Comparison of ENCODE assay signal across 20 cellular contexts in the genomic region with DNA sequence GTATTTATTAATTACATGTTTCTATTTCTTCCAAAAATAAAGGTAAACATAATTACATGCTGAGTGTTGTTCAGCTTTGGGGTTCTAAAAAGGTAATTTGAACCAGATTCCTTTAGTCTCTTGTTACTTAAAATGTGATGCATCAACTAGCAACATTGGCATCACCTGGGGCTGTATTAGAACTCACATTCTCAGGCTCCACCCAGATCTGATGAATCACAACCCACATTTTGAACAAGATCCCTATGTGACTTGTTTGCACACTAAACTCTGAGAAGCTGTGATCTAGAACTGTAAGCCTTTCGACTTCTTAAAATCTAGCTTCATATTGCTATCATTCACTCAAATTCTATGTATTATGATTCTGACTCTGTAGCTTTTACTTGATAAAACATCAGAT. TPM values are rescaled to one million over a fixed set of nuclear protein-coding genes. Genes with fewer than 3 reads are reported as not detected.
DNase-seq lines count a peak whose midpoint lies in the region; ATAC-seq and TF ChIP-seq lines count a peak whose summit lies in the region.
"Had no signal": no experiment of that assay in that cellular context is flagged by ENCODE, and none has a peak within 500 bp of the region (broad histone marks: within the 10 kb centered on the region; RNA-seq: fewer than 3 reads in every experiment).

No MANE protein-coding gene starts in this region.

- POLR2A ChIA-PET in MCF 10A (lab: Yijun Ruan, JAX): interaction anchor here (0.7 to 0.9 kb wide), 2 partner anchors 22 to 866 kb away, joined by 3 read pairs; no protein-coding TSS in a partner anchor
- POLR2A ChIA-PET in activated CD4-positive, alpha-beta memory T cell treated with anti-CD3 and anti-CD28 coated beads for 36 hours (lab: Charles Lee): no interaction called here

- H3K27ac ChIP-seq in breast epithelium: no peak overlapping the region
- no peak overlapping the region for H3K27ac ChIP-seq in foreskin keratinocyte
- H3K27ac ChIP-seq: 22Rv1, A549, C4-2B had no signal

- H3K4me1 Mint-ChIP-seq in MCF 10A (ENCODE audit: insufficient read depth, unreplicated experiment): no peaks in the 10 kb centered on the region
- peaks cover 19% of the 10 kb centered on the region for H3K4me1 Mint-ChIP-seq in stimulated activated memory B cell treated with anti-CD40 and anti-IgM and Interleukin-4, amounts not matched to agents 10 μg/mL and 1 μg/mL and 100 μg/mL, for 72 hours
- H3K4me1 Mint-ChIP-seq in activated CD4-positive, alpha-beta memory T cell treated with anti-CD3 and anti-CD28 coated beads for 36 hours (ENCODE audit: low read depth): no peaks in the 10 kb centered on the region

- DNase-seq in MCF 10A (ENCODE audit: unreplicated experiment): peak; percentile 35
- no peak for DNase-seq in breast epithelium (ENCODE audit: low spot score in 2 of 2)
- peak; percentile 91 for DNase-seq in epithelial cell of esophagus (ENCODE audit: low read depth)
- peak in 1 of 2 donors; percentile 79 for DNase-seq in foreskin keratinocyte
- no peak for DNase-seq in activated CD8-positive, alpha-beta memory T cell treated with anti-CD3 and anti-CD28 coated beads for 24 hours
- DNase-seq in sciatic nerve (ENCODE audit: low spot score): no peak
- no peak for DNase-seq in activated CD4-positive, alpha-beta memory T cell treated with anti-CD3 and anti-CD28 coated beads for 36 hours
- DNase-seq: AML-193; Caco-2; CD4-positive, alpha-beta T cell; GOT3; H7; HFFc6 had no signal

- H3K36me3 ChIP-seq in breast epithelium: no peaks in the 10 kb centered on the region

- no peak for TF ChIP-seq POLR2A in breast epithelium (IDR thresholded peaks at IDR 0.05)

- no peak overlapping the region for H3K4me3 ChIP-seq in breast epithelium
- H3K4me3 ChIP-seq in epithelial cell of esophagus (ENCODE audit: low read length): no peak overlapping the region
- H3K4me3 ChIP-seq: A549 had no signal

- H3K27me3 Mint-ChIP-seq in MCF 10A (ENCODE audit: insufficient read depth, unreplicated experiment): no peaks in the 10 kb centered on the region
- H3K27me3 Mint-ChIP-seq in stimulated activated memory B cell treated with anti-CD40 and anti-IgM and Interleukin-4, amounts not matched to agents 10 μg/mL and 1 μg/mL and 100 μg/mL, for 72 hours: no peaks in the 10 kb centered on the region
- H3K27me3 Mint-ChIP-seq in activated CD4-positive, alpha-beta memory T cell treated with anti-CD3 and anti-CD28 coated beads for 36 hours: peaks cover 2% of the 10 kb centered on the region
- H3K27me3 Mint-ChIP-seq: CD4-positive, alpha-beta T cell had no signal

- no TSS peak for BruUV-seq in MCF 10A (replicated peaks; lab: Mats Ljungman, UMichigan)

- H3K4me3 Mint-ChIP-seq in MCF 10A (ENCODE audit: unreplicated experiment): no peak overlapping the region
- H3K4me3 Mint-ChIP-seq in stimulated activated memory B cell treated with anti-CD40 and anti-IgM and Interleukin-4, amounts not matched to agents 10 μg/mL and 1 μg/mL and 100 μg/mL, for 72 hours: no peak overlapping the region
- no peak overlapping the region for H3K4me3 Mint-ChIP-seq in activated CD4-positive, alpha-beta memory T cell treated with anti-CD3 and anti-CD28 coated beads for 36 hours
- H3K4me3 Mint-ChIP-seq: CD4-positive, alpha-beta T cell; HFFc6 had no signal

- CTCF ChIA-PET in MCF 10A (lab: Yijun Ruan, JAX): interaction anchor here (0.5 to 0.6 kb wide), 2 partner anchors 19 to 22 kb away, joined by 3 read pairs; no protein-coding TSS in a partner anchor
- CTCF ChIA-PET in activated CD4-positive, alpha-beta memory T cell treated with anti-CD3 and anti-CD28 coated beads for 36 hours (lab: Charles Lee): no interaction called here

- no peaks in the 10 kb centered on the region for H3K27me3 ChIP-seq in breast epithelium
- no peaks in the 10 kb centered on the region for H3K27me3 ChIP-seq in foreskin keratinocyte

- no peaks in the 10 kb centered on the region for H3K9me3 Mint-ChIP-seq in MCF 10A (ENCODE audit: unreplicated experiment)
- no peaks in the 10 kb centered on the region for H3K9me3 Mint-ChIP-seq in stimulated activated memory B cell treated with anti-CD40 and anti-IgM and Interleukin-4, amounts not matched to agents 10 μg/mL and 1 μg/mL and 100 μg/mL, for 72 hours
- H3K9me3 Mint-ChIP-seq in activated CD4-positive, alpha-beta memory T cell treated with anti-CD3 and anti-CD28 coated beads for 36 hours: no peaks in the 10 kb centered on the region
- H3K9me3 Mint-ChIP-seq: CD4-positive, alpha-beta T cell had no signal

- TF ChIP-seq CTCF in MCF 10A (IDR thresholded peaks at IDR 0.05; ENCODE audit: unreplicated experiment): no peak
- no peak for TF ChIP-seq CTCF in breast epithelium (IDR thresholded peaks at IDR 0.05)
- no peak for TF ChIP-seq CTCF in epithelial cell of esophagus (IDR thresholded peaks at IDR 0.05; ENCODE audit: insufficient read depth, low read depth, low read length, missing control alignments)
- TF ChIP-seq CTCF in foreskin keratinocyte (conservative IDR thresholded peaks at IDR 0.05): no peak

- no peaks in the 10 kb centered on the region for H3K9me3 ChIP-seq in breast epithelium
- H3K9me3 ChIP-seq: A549, Caco-2 had no signal

- no peak overlapping the region for H3K27ac Mint-ChIP-seq in MCF 10A (ENCODE audit: low read depth, unreplicated experiment)
- no peak overlapping the region for H3K27ac Mint-ChIP-seq in stimulated activated memory B cell treated with anti-CD40 and anti-IgM and Interleukin-4, amounts not matched to agents 10 μg/mL and 1 μg/mL and 100 μg/mL, for 72 hours
- H3K27ac Mint-ChIP-seq in activated CD4-positive, alpha-beta memory T cell treated with anti-CD3 and anti-CD28 coated beads for 36 hours: no peak overlapping the region
- H3K27ac Mint-ChIP-seq: CD4-positive, alpha-beta T cell; HFFc6 had no signal

- no peaks in the 10 kb centered on the region for H3K36me3 Mint-ChIP-seq in MCF 10A (ENCODE audit: insufficient read depth, unreplicated experiment)
- no peaks in the 10 kb centered on the region for H3K36me3 Mint-ChIP-seq in stimulated activated memory B cell treated with anti-CD40 and anti-IgM and Interleukin-4, amounts not matched to agents 10 μg/mL and 1 μg/mL and 100 μg/mL, for 72 hours
- no peaks in the 10 kb centered on the region for H3K36me3 Mint-ChIP-seq in activated CD4-positive, alpha-beta memory T cell treated with anti-CD3 and anti-CD28 coated beads for 36 hours

- intact Hi-C loops in MCF 10A (cut with micrococcal nuclease) (no loop called here), breast epithelium (cut with DNase I; ENCODE audit: low total_unique reads) (no loop called here), sciatic nerve (cut with DNase I) (loop anchor here (5.0 kb wide), 1 partner anchor 1871 kb away; no protein-coding TSS in a partner anchor)
- intact Hi-C loops in activated CD4-positive, alpha-beta memory T cell treated with anti-CD3 and anti-CD28 coated beads for 36 hours (cut with micrococcal nuclease): no loop called here

- peak; percentile 91 for ATAC-seq in foreskin keratinocyte
- ATAC-seq in stimulated activated memory B cell treated with anti-CD40 and anti-IgM and Interleukin-4, amounts not matched to agents 10 μg/mL and 1 μg/mL and 100 μg/mL, for 72 hours: no peak
- ATAC-seq in sciatic nerve: no peak
- ATAC-seq: A549, HCT116, HepG2 had no signal

- no peaks in the 10 kb centered on the region for H3K4me1 ChIP-seq in breast epithelium
- H3K4me1 ChIP-seq in foreskin keratinocyte: peaks cover 3% of the 10 kb centered on the region
- H3K4me1 ChIP-seq: A549, Caco-2 had no signal

RNA-seq across cellular contexts. Expression of gene HS3ST1, which starts 23.0 kb away (rescaled TPM):
- total RNA-seq in MCF 10A (2022) (0.21 and 0.25 TPM in 2 replicates), breast epithelium (1 to 10 TPM; 1.6 to 3.8 (median 3.6) TPM), foreskin keratinocyte (7.1 and 8.5 TPM in 2 replicates), sciatic nerve (3.2 TPM)
- 5.1 and 5.8 TPM in 2 replicates for polyA plus RNA-seq in foreskin keratinocyte
- total RNA-seq in activated CD4-positive, alpha-beta memory T cell treated with anti-CD3 and anti-CD28 coated beads for 36 hours: not detected
- total RNA-seq: CD4-positive, alpha-beta T cell; HepG2; HFFc6 had no signal
- polyA plus RNA-seq: BJ, HepG2 had no signal

Comparison
In these comparisons a context has a peak if more than half of its experiments do, and no peak if none do; other contexts are left out.
1. DNase-seq: peak in MCF 10A (single experiment) and epithelial cell of esophagus (single experiment); none in breast epithelium (0 of 2), activated CD8-positive, alpha-beta memory T cell treated with anti-CD3 and anti-CD28 coated beads for 24 hours (single experiment), sciatic nerve (single experiment) and activated CD4-positive, alpha-beta memory T cell treated with anti-CD3 and anti-CD28 coated beads for 36 hours (single experiment).